28 cellular contexts compared by ENCODE assay signal in the genomic region with DNA sequence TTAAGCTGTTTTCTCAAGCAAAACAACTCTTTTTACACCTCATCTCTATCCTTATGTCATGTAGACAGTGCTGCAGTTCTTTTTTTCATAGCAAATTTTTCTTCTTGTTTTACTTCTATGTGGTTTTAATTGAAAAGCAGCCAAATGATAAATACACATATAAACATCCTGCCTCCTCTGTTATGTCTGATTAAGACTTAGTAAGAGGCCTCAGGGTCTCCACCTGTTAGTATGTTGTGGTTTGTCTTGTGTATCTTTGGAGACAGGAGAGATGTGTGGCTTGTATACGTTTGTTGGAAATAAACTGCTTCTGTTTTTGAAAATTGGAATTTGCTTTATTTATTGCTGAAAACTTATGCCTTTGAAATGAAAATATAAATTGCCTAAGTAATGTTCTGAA.
"Had no signal": no experiment of that assay in that cellular context is flagged by ENCODE, and none has a peak within 500 bp of the region (broad histone marks: within the 10 kb centered on the region; RNA-seq: fewer than 3 reads in every experiment).

No MANE protein-coding gene starts in this region.

- H3K27ac Mint-ChIP-seq: effector memory CD8-positive, alpha-beta T cell; memory B cell; naive thymus-derived CD4-positive, alpha-beta T cell; nephron; neural progenitor cell; progenitor cell of endocrine pancreas; stimulated activated naive CD8-positive, alpha-beta T cell treated with anti-CD3 and anti-CD28 coated beads, Interleukin-15, amount 100 ng/mL, for 72 hours had no signal

- DNase-seq: cortex of kidney; effector memory CD8-positive, alpha-beta T cell; foreskin fibroblast; heart right ventricle; hippocampal formation; left colon; left ventricle myocardium inferior; lower lobe of right lung; midbrain; naive thymus-derived CD4-positive, alpha-beta T cell; right lobe of liver; stimulated activated CD4-positive, alpha-beta T cell treated with anti-CD3 and anti-CD28 coated beads, Interleukin-12 subunit alpha, Interleukin-12 subunit beta, amount 100 ng/mL, for 4 hours; stimulated activated CD4-positive, alpha-beta T cell treated with anti-CD3 and anti-CD28 coated beads, Interleukin-1b, Interleukin-23, amount 100 ng/mL, for 48 hours; stimulated activated CD4-positive, alpha-beta T cell treated with anti-CD3 and anti-CD28 coated beads, Interleukin-4, amount 100 ng/mL, for 1 hour; stimulated activated CD8-positive, alpha-beta memory T cell treated with anti-CD3 and anti-CD28 coated beads, Interleukin-4, amount 100 ng/mL, for 48 hours; stimulated activated naive CD4-positive, alpha-beta T cell; stimulated activated naive CD8-positive, alpha-beta T cell treated with anti-CD3 and anti-CD28 coated beads, Interleukin-15, amount 100 ng/mL, for 72 hours; transverse colon had no signal

- FAIRE-seq: endometrium, islet of Langerhans had no signal

- H3K27ac ChIP-seq: gastroesophageal sphincter, heart right ventricle, left ventricle myocardium inferior, lower lobe of right lung, neural progenitor cell, parathyroid adenoma, right lobe of liver, suprapubic skin, transverse colon had no signal

- H2AFZ ChIP-seq: neural progenitor cell, parathyroid adenoma had no signal

- H3K4me2 ChIP-seq: neural progenitor cell, smooth muscle cell had no signal

- H3K36me3 Mint-ChIP-seq: memory B cell; naive thymus-derived CD4-positive, alpha-beta T cell; neural progenitor cell had no signal

- H3K9me3 ChIP-seq: gastroesophageal sphincter, heart right ventricle, left ventricle myocardium inferior, lower lobe of right lung, right lobe of liver, suprapubic skin, transverse colon had no signal

- H3K9ac ChIP-seq: neural progenitor cell, parathyroid adenoma had no signal

- H3K4me3 Mint-ChIP-seq: effector memory CD8-positive, alpha-beta T cell; memory B cell; naive thymus-derived CD4-positive, alpha-beta T cell; nephron; neural progenitor cell; stimulated activated naive CD8-positive, alpha-beta T cell treated with anti-CD3 and anti-CD28 coated beads, Interleukin-15, amount 100 ng/mL, for 72 hours had no signal

- H3K9me3 Mint-ChIP-seq: effector memory CD8-positive, alpha-beta T cell; memory B cell; neural progenitor cell; stimulated activated naive CD8-positive, alpha-beta T cell treated with anti-CD3 and anti-CD28 coated beads, Interleukin-15, amount 100 ng/mL, for 72 hours had no signal

- H3K36me3 ChIP-seq: gastroesophageal sphincter, heart right ventricle, left ventricle myocardium inferior, lower lobe of right lung, neural progenitor cell, right lobe of liver, suprapubic skin, transverse colon had no signal

- H3K4me3 ChIP-seq: gastroesophageal sphincter, heart right ventricle, left ventricle myocardium inferior, lower lobe of right lung, neural progenitor cell, right lobe of liver, smooth muscle cell, suprapubic skin, transverse colon had no signal

- H3K4me1 ChIP-seq: gastroesophageal sphincter, heart right ventricle, left ventricle myocardium inferior, lower lobe of right lung, neural progenitor cell, parathyroid adenoma, right lobe of liver, suprapubic skin, transverse colon had no signal

- H3K27me3 ChIP-seq: gastroesophageal sphincter, heart right ventricle, neural progenitor cell, right lobe of liver, suprapubic skin, transverse colon had no signal

- H3K27me3 Mint-ChIP-seq: effector memory CD8-positive, alpha-beta T cell; memory B cell; progenitor cell of endocrine pancreas; stimulated activated naive CD8-positive, alpha-beta T cell treated with anti-CD3 and anti-CD28 coated beads, Interleukin-15, amount 100 ng/mL, for 72 hours had no signal

- H3K4me1 Mint-ChIP-seq: memory B cell; nephron; neural progenitor cell; stimulated activated naive CD8-positive, alpha-beta T cell treated with anti-CD3 and anti-CD28 coated beads, Interleukin-15, amount 100 ng/mL, for 72 hours had no signal
